ENCODE assay signal across 9 cellular contexts in genomic region chr14:99508896-99509629, GRCh38. TPM values are rescaled to one million over a fixed set of nuclear protein-coding genes. Genes with fewer than 3 reads are reported as not detected.
DNase-seq lines count a peak whose midpoint lies in the region; ATAC-seq and TF ChIP-seq lines count a peak whose summit lies in the region.
"Had no signal": no experiment of that assay in that cellular context is flagged by ENCODE, and none has a peak within 500 bp of the region (broad histone marks: within the 10 kb centered on the region; RNA-seq: fewer than 3 reads in every experiment).

No MANE protein-coding gene starts in this region.

- no peaks in the 10 kb centered on the region for H3K79me2 ChIP-seq in MM.1S (ENCODE audit: low read length)

- TF ChIP-seq POLR2A in gastroesophageal sphincter (IDR thresholded peaks at IDR 0.05) (no peak), GM18505 (IDR thresholded peaks at IDR 0.05; ENCODE audit: borderline replicate concordance, extremely low read depth, insufficient read depth, insufficient read length) (no peak)

- ATAC-seq in gastroesophageal sphincter, result no peak
- no peak for ATAC-seq in GM18505 (IDR thresholded peaks at IDR 0.05; ENCODE audit: unreplicated experiment)

- H3K4me3 ChIP-seq in gastroesophageal sphincter (no peak overlapping the region), MM.1S (ENCODE audit: low read length) (no peak overlapping the region)

- peaks cover 49% of the 10 kb centered on the region for H3K36me3 Mint-ChIP-seq in osteocyte (ENCODE audit: unreplicated experiment)

- TF ChIP-seq EP300 in gastroesophageal sphincter (IDR thresholded peaks at IDR 0.05), result no peak

- no peak overlapping the region for H2AFZ ChIP-seq in MM.1S (ENCODE audit: low read length)

- no peak overlapping the region for H3K9ac ChIP-seq in MM.1S (ENCODE audit: low read length)

- no peaks in the 10 kb centered on the region for H3K27me3 ChIP-seq in gastroesophageal sphincter
- H3K27me3 ChIP-seq in MM.1S (replicated peaks; ENCODE audit: insufficient read depth, low read length), result no peaks in the 10 kb centered on the region

- DNase-seq in GM10266 (ENCODE audit: extremely low spot score) (peak; percentile 8), RPMI8226 (peak; percentile 74), osteocyte (ENCODE audit: extremely low spot score, unreplicated experiment) (peak; percentile 64), NCI-H2227 treated with DMSO at 0.1 percent for 48 hours (lab: John Stamatoyannopoulos, UW) (no peak), MM.1S (no peak)
- DNase-seq in stimulated activated CD4-positive, alpha-beta T cell treated with anti-CD3 and anti-CD28 coated beads, Interleukin-15, amount 100 ng/mL, for 24 hours, result no peak
- DNase-seq: amygdala had no signal

- H3K27ac Mint-ChIP-seq in osteocyte (ENCODE audit: unreplicated experiment), result no peak overlapping the region

- no peaks in the 10 kb centered on the region for H3K9me2 ChIP-seq in MM.1S (replicated peaks; ENCODE audit: insufficient read depth, low read length)

- no peaks in the 10 kb centered on the region for H3K27me3 Mint-ChIP-seq in osteocyte (ENCODE audit: unreplicated experiment)

- peaks cover 29% of the 10 kb centered on the region for H3K4me1 Mint-ChIP-seq in osteocyte (ENCODE audit: unreplicated experiment)

- peaks cover 0 to 90% of the 10 kb centered on the region in 2 donors for H3K36me3 ChIP-seq in gastroesophageal sphincter
- no peaks in the 10 kb centered on the region for H3K36me3 ChIP-seq in MM.1S (replicated peaks; ENCODE audit: insufficient read depth, low read length)

- H3K9me3 Mint-ChIP-seq in osteocyte (ENCODE audit: unreplicated experiment), result no peaks in the 10 kb centered on the region

- H3K9me3 ChIP-seq in gastroesophageal sphincter (no peaks in the 10 kb centered on the region), MM.1S (replicated peaks; ENCODE audit: insufficient read depth, low read length) (no peaks in the 10 kb centered on the region)

- H3F3A ChIP-seq in MM.1S (ENCODE audit: insufficient read depth, low read length), result no peaks in the 10 kb centered on the region

- H3K4me1 ChIP-seq in gastroesophageal sphincter (peaks cover 0 to 35% (median 16%) of the 10 kb centered on the region in 3 donors), MM.1S (ENCODE audit: low read length) (no peaks in the 10 kb centered on the region)

- H4K20me1 ChIP-seq in MM.1S (ENCODE audit: insufficient read depth, low read length), result no peaks in the 10 kb centered on the region

- TF ChIP-seq CTCF in GM10266 (IDR thresholded peaks at IDR 0.05; ENCODE audit: control insufficient read depth, insufficient read depth, low read depth, missing control alignments), result no peak
- TF ChIP-seq CTCF in gastroesophageal sphincter (IDR thresholded peaks at IDR 0.05), result no peak
- TF ChIP-seq CTCF in osteocyte (IDR thresholded peaks at IDR 0.05), result no peak
- TF ChIP-seq CTCF in MM.1S (IDR thresholded peaks at IDR 0.05; ENCODE audit: low read length), result no peak

- peak overlapping the region in 3 of 4 donors; percentile 3 to 23 (median 11) for H3K27ac ChIP-seq in gastroesophageal sphincter
- no peak overlapping the region for H3K27ac ChIP-seq in MM.1S (ENCODE audit: low read length)

- H3K4me3 Mint-ChIP-seq in osteocyte (ENCODE audit: unreplicated experiment), result no peak overlapping the region

- WGBS in gastroesophageal sphincter (ENCODE audit: low coverage in 1 of 2), 2 donors, result 20 to 73% methylated on average over 2 to 8 of the region's 23 CpGs

- H3K4me2 ChIP-seq in MM.1S (ENCODE audit: low read depth, low read length), result no peak overlapping the region

RNA-seq across cellular contexts. Expression of gene CCNK, which starts 27.9 kb away (rescaled TPM):
- 10 to 100 TPM; 17.1 to 26.8 (median 20.7) TPM for total RNA-seq in gastroesophageal sphincter
- 55.8 and 57.4 TPM in 2 replicates for total RNA-seq in osteocyte

RNA-seq across cellular contexts. Expression of gene SETD3, which starts 28.4 kb away (rescaled TPM):
- total RNA-seq in gastroesophageal sphincter (100 to 1,000 TPM; 127 to 184 (median 162) TPM), osteocyte (49.1 and 49.8 TPM in 2 replicates)

Comparison
In these comparisons a context has a peak if more than half of its experiments do, and no peak if none do; other contexts are left out.
1. DNase-seq: peak in GM10266 (single experiment), RPMI8226 (single experiment) and osteocyte (single experiment); none in stimulated activated CD4-positive, alpha-beta T cell treated with anti-CD3 and anti-CD28 coated beads, Interleukin-15, amount 100 ng/mL, for 24 hours (single experiment), NCI-H2227 treated with DMSO at 0.1 percent for 48 hours (single experiment) and MM.1S (single experiment).